1 cellular context compared by ENCODE assay signal in genomic region chrX:20143111-20143510, GRCh38.
TF ChIP-seq lines count a peak whose summit lies in the region.

No MANE protein-coding gene starts in this region.

TF ChIP-seq in GM23338, 12 proteins besides CTCF, POLR2A, EP300 and RAD21 (continued from another document):
- TF ChIP-seq, protein P1, sequence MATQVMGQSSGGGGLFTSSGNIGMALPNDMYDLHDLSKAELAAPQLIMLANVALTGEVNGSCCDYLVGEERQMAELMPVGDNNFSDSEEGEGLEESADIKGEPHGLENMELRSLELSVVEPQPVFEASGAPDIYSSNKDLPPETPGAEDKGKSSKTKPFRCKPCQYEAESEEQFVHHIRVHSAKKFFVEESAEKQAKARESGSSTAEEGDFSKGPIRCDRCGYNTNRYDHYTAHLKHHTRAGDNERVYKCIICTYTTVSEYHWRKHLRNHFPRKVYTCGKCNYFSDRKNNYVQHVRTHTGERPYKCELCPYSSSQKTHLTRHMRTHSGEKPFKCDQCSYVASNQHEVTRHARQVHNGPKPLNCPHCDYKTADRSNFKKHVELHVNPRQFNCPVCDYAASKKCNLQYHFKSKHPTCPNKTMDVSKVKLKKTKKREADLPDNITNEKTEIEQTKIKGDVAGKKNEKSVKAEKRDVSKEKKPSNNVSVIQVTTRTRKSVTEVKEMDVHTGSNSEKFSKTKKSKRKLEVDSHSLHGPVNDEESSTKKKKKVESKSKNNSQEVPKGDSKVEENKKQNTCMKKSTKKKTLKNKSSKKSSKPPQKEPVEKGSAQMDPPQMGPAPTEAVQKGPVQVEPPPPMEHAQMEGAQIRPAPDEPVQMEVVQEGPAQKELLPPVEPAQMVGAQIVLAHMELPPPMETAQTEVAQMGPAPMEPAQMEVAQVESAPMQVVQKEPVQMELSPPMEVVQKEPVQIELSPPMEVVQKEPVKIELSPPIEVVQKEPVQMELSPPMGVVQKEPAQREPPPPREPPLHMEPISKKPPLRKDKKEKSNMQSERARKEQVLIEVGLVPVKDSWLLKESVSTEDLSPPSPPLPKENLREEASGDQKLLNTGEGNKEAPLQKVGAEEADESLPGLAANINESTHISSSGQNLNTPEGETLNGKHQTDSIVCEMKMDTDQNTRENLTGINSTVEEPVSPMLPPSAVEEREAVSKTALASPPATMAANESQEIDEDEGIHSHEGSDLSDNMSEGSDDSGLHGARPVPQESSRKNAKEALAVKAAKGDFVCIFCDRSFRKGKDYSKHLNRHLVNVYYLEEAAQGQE (IDR thresholded peaks at IDR 0.05; ENCODE audit: unreplicated experiment), result no peak
- TF ChIP-seq STAT1 (IDR thresholded peaks at IDR 0.05; ENCODE audit: unreplicated experiment), result no peak
- no peak for TF ChIP-seq NANOG (IDR thresholded peaks at IDR 0.05; ENCODE audit: borderline replicate concordance)
- no peak for TF ChIP-seq ZNF331 (CRISPR knock-in tag; IDR thresholded peaks at IDR 0.05; ENCODE audit: low read depth)
- TF ChIP-seq POLR2AphosphoS5 (IDR thresholded peaks at IDR 0.05; ENCODE audit: low read depth), result no peak
- no peak for TF ChIP-seq ETS1 (IDR thresholded peaks at IDR 0.05)
- no peak for TF ChIP-seq ZNF462 (CRISPR knock-in tag; IDR thresholded peaks at IDR 0.05)
- no peak for TF ChIP-seq JUNB (IDR thresholded peaks at IDR 0.05; ENCODE audit: unreplicated experiment)
